8 cellular contexts compared by ENCODE assay signal in the genomic region with DNA sequence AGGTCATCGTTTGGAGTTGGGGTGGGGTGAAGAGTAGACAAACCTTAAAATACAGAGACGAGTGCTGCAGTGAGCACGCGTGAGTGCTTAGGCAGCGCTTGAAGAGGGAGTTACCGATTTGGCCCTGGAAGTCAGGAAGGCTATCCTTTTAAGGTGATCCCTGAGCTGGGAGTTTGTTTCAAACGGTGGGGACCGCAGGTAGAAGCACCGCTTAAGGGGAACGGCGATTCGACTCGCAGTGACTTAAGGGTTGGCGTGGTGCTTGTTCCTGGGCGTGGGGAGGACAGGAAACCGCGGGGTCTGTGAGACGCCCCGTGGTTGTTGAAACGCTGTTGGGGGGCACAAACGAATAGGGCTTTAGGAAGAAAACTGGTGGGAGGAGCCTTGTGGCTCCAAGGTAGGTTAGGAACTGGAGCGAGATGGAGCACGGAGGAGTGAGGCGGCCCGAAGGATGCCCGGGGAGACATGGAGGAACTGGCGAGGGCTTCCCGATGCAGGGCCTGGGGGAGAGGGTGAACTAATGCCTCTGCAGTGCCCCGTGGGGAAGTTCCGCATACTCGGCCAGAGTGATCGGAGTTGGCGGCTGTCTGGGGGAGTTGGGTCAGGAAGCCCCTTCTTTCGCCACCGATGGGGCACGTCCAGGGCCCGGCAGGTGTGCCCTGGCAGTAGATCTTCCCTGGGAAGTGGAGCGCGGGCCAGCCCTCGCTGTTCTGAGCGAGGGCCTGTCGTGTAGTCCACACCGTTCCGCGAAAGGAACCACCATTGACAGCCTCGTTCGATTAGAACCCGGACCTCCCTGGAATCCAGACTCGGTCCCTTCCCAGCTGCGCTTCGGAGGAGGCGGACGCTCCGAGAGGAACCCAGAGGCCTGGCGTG. TPM values are rescaled to one million over a fixed set of nuclear protein-coding genes. Genes with fewer than 3 reads are reported as not detected.
DNase-seq lines count a peak whose midpoint lies in the region; ATAC-seq and TF ChIP-seq lines count a peak whose summit lies in the region.

No MANE protein-coding gene starts in this region.

- H3K27ac ChIP-seq in Peyer's patch, result peak overlapping the region; percentile 41 to 92 (median 72)
- H3K27ac ChIP-seq in body of pancreas, result peak overlapping the region; percentile 10 to 61 (median 38)

- 1% methylated on average over 32 to 55 of the region's 55 CpGs for WGBS in body of pancreas, 2 donors

- peak; percentile 10 for ATAC-seq in body of pancreas

- DNase-seq in DMS79 treated with DMSO at 0.1 percent for 48 hours (lab: John Stamatoyannopoulos, UW), result peak; percentile 17
- no peak for DNase-seq in DMS79 (lab: John Stamatoyannopoulos, UW)
- DNase-seq in Peyer's patch, result peak in 2 of 3 donors; percentile 34 to 59
- peak; percentile 25 to 39 (median 32) for DNase-seq in body of pancreas
- peak; percentile 20 for DNase-seq in smooth muscle cell of the brain vasculature (ENCODE audit: low read depth, low spot score)
- DNase-seq in NCI-H1048 (lab: John Stamatoyannopoulos, UW), result no peak
- DNase-seq in GF-D8 (lab: John Stamatoyannopoulos, UW), result no peak

- no peaks in the 10 kb centered on the region for H3K27me3 ChIP-seq in Peyer's patch
- no peaks in the 10 kb centered on the region for H3K27me3 ChIP-seq in body of pancreas

- H3K4me3 ChIP-seq in Peyer's patch, result peak overlapping the region; percentile 71 to 95 (median 80)
- peak overlapping the region; percentile 12 to 46 for H3K4me3 ChIP-seq in body of pancreas
- peak overlapping the region; percentile 66 for H3K4me3 ChIP-seq in iPS-18c (ENCODE audit: insufficient read depth, low read depth, low read length)

- H3K9me3 ChIP-seq in Peyer's patch (no peaks in the 10 kb centered on the region), body of pancreas (no peaks in the 10 kb centered on the region), iPS-18c (ENCODE audit: control insufficient read depth, insufficient read depth, low read length) (no peaks in the 10 kb centered on the region)

- TF ChIP-seq CTCF in Peyer's patch (IDR thresholded peaks at IDR 0.05), result no peak
- TF ChIP-seq CTCF in body of pancreas (IDR thresholded peaks at IDR 0.05), result no peak

- TF ChIP-seq POLR2A in Peyer's patch (IDR thresholded peaks at IDR 0.05) (no peak), body of pancreas (IDR thresholded peaks at IDR 0.05) (peak in 2 of 3 donors; percentile 11 to 14)

- intact Hi-C loops in body of pancreas (cut with DNase I), result no loop called here

- H3K36me3 ChIP-seq in Peyer's patch (no peaks in the 10 kb centered on the region), body of pancreas (replicated peaks in 1 of 2; ENCODE audit: insufficient read depth in 1 of 2, low read depth in 2 of 2) (no peaks in the 10 kb centered on the region)

- H3K4me1 ChIP-seq in Peyer's patch (peaks cover 0 to 8% (median 0%) of the 10 kb centered on the region in 4 donors), body of pancreas (peaks cover 20% of the 10 kb centered on the region)

RNA-seq across cellular contexts. Expression of a gene that starts 1.3 kb away (rescaled TPM):
- 10 to 100 TPM; 31.2 to 77.6 (median 35.2) TPM for total RNA-seq in Peyer's patch
- 1 to 10 TPM; 6.6 to 8.0 TPM for total RNA-seq in body of pancreas

Comparison
In these comparisons a context has a peak if more than half of its experiments do, and no peak if none do; other contexts are left out.
1. DNase-seq: peak in DMS79 treated with DMSO at 0.1 percent for 48 hours (single experiment), Peyer's patch (2 of 3), body of pancreas (4 of 4) and smooth muscle cell of the brain vasculature (single experiment); none in DMS79 (single experiment), NCI-H1048 (single experiment) and GF-D8 (single experiment).
2. H3K4me3 ChIP-seq: peak in every context shown above with its lines; median percentile 80 in Peyer's patch; 66 in iPS-18c; 29 in body of pancreas.
3. POLR2A ChIP-seq: peak in body of pancreas (2 of 3); none in Peyer's patch (0 of 2).